In the genomic region with DNA sequence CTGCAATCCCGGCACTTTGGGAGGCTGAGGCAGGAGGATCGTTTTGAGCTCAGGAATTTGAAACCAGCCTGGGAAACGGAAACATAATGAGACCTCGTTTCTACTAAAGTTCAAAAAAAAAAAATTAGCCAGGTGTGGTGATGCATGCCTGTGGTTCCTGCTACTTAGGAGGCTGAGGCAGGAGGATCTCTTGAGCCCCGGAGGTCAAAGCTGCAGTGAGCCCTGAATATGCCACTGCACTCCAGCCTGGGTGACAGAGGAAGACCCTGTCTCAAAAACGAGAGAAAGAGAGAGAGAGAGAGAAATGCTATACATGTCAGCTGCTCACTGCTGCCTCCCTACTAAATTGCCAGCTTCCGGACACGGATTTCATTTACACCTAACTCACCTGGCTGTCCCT, we compare ENCODE assay signal across 34 cellular contexts. TPM values are rescaled to one million over a fixed set of nuclear protein-coding genes. Genes with fewer than 3 reads are reported as not detected.
"Had no signal": no experiment of that assay in that cellular context is flagged by ENCODE, and none has a peak within 500 bp of the region (broad histone marks: within the 10 kb centered on the region; RNA-seq: fewer than 3 reads in every experiment).

No MANE protein-coding gene starts in this region.

- ATAC-seq: activated naive CD4-positive, alpha-beta T cell treated with anti-CD3 and anti-CD28 coated beads, Interleukin-2, amount 50 U/mL, for 72 hours; activated naive CD8-positive, alpha-beta T cell treated with anti-CD3 and anti-CD28 coated beads, Interleukin-2, amount 50 U/mL, for 24 hours; activated T-cell treated with anti-CD3 and anti-CD28 coated beads, Interleukin-2, amount 50 U/mL, for 4 hours; activated T-cell treated with anti-CD3 and anti-CD28 coated beads, Interleukin-2, amount 50 U/mL, for 72 hours; activated T-helper 17 cell treated with anti-CD3 and anti-CD28 coated beads, Interleukin-2, amount 50 U/mL, for 72 hours; body of pancreas had no signal

- H3K4me1 ChIP-seq: breast epithelium had no signal

- FAIRE-seq: astrocyte, bronchial epithelial cell had no signal

- H3K9me3 ChIP-seq: adrenal gland, ascending aorta, body of pancreas, breast epithelium had no signal

- H3K27ac ChIP-seq: adrenal gland, ascending aorta, body of pancreas, brain microvascular endothelial cell, breast epithelium, cardiac muscle cell had no signal

- H3K27me3 ChIP-seq: adrenal gland, ascending aorta, body of pancreas, brain microvascular endothelial cell, breast epithelium, cardiac muscle cell had no signal

- DNase-seq: activated effector memory CD4-positive, alpha-beta T cell treated with anti-CD3 and anti-CD28 coated beads, Interleukin-2, amount 50 U/mL, for 16 hours; activated effector memory CD4-positive, alpha-beta T cell treated with Interleukin-2 at 50 U/mL for 16 hours; activated gamma-delta T cell; activated gamma-delta T cell treated with Interleukin-2 at 50 U/mL for 16 hours; activated naive CD4-positive, alpha-beta T cell; activated naive CD4-positive, alpha-beta T cell treated with anti-CD3 and anti-CD28 coated beads for 36 hours; activated naive CD4-positive, alpha-beta T cell treated with anti-CD3 and anti-CD28 coated beads, Interleukin-2, amount 10 ng/mL, durations not matched to agents 7 days and 5 days; activated naive CD4-positive, alpha-beta T cell treated with anti-CD3 and anti-CD28 coated beads, Interleukin-2, amount 50 U/mL, for 16 hours; activated naive CD4-positive, alpha-beta T cell treated with Interleukin-2 at 50 U/mL for 16 hours; activated naive CD8-positive, alpha-beta T cell treated with anti-CD3 and anti-CD28 coated beads for 36 hours; activated naive CD8-positive, alpha-beta T cell treated with anti-CD3 and anti-CD28 coated beads, Interleukin-2, amount 10 ng/mL, durations not matched to agents 7 days and 5 days; activated naive CD8-positive, alpha-beta T cell treated with anti-CD3 and anti-CD28 coated beads, Interleukin-2, amount 50 U/mL, for 24 hours; activated T-cell treated with anti-CD3 and anti-CD28 coated beads, Interleukin-2, amount 50 U/mL, for 24 hours; activated T-cell treated with anti-CD3 and anti-CD28 coated beads, Interleukin-2, amount 50 U/mL, for 4 hours; activated T-cell treated with anti-CD3 and anti-CD28 coated beads, Interleukin-2, amount 50 U/mL, for 48 hours; activated T-cell treated with anti-CD3 and anti-CD28 coated beads, Interleukin-2, amount 50 U/mL, for 72 hours; adrenal gland; amniotic stem cell; amygdala; anterior cingulate cortex; aorta; body of pancreas; brain microvascular endothelial cell; caudate nucleus; central memory CD4-positive, alpha-beta T cell; cerebellar nuclear complex had no signal

- H3K36me3 ChIP-seq: adrenal gland, ascending aorta, brain microvascular endothelial cell, breast epithelium, cardiac muscle cell had no signal

- H3K4me3 ChIP-seq: adrenal gland, ascending aorta, body of pancreas, breast epithelium, cardiac muscle cell had no signal

RNA-seq across cellular contexts. Expression of a gene that starts 13.4 kb away (rescaled TPM):
- total RNA-seq: activated naive CD8-positive, alpha-beta T cell treated with anti-CD3 and anti-CD28 coated beads, Interleukin-2, amount 10 ng/mL, durations not matched to agents 7 days and 5 days; activated T-helper 1 cell treated with anti-CD3 and anti-CD28 coated beads, Interleukin-12 subunit alpha, Interleukin-12 subunit beta, Interleukin-2, Interleukin-4 antibody, amounts not matched to agents 30 ng/mL and 10 ng/mL and 1 ng/mL, durations not matched to agents 14 hours and 24 hours and 36 hours had no signal
